Comparison of ENCODE assay signal across 1 cellular context in the genomic region with DNA sequence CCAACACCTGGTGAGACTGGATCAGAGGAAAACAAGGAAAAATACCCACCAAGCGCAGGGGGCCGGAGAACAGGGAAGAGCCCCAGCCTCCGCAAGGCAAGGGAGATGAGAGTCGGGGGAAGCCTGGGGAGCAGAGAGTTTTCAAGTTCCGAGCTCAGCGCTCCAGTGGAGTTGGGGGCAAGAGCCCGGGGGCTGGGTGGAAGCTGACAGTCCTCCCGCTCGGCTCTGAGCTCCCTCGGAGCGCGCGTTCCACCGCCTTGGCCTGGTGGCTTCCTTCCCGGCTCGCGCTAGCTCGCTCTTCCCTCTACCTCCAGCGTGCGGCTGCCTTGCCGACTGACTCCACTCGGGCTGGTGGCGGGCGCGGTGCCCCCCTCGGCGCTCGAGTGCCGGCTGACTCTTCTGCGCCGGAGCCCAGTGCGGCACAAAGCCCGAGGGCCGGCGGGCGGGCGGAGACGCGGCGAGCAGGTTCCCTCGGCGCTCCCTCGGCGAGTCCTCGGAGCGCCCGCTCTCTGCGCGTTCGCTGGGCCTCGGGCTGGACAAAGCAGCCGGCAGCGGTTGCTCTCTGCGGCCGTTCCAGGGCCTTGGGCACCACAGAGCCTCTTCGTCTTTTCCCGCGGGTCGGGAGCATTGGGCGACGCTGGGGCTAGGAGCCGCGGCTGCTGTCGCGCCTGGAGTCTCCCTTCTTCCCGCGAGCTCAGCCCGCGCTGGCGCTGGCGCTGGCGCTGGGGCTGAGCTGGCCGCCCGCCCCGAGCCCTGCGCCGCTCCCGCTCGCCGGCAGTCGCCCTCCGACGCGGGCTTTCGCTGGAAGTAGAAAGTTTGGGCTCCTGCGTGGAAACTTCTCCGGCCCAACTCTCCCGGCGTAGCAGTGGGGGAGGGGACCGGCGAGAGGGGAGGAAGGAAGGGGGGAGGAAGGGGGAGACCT.
TF ChIP-seq lines count a peak whose summit lies in the region.

No MANE protein-coding gene starts in this region.

TF ChIP-seq in HepG2, 621 proteins besides CTCF, POLR2A, EP300 and RAD21 (continued from another document):
- TF ChIP-seq NFE2L2 (IDR thresholded peaks at IDR 0.05; ENCODE audit: low read length), result no peak
